1 cellular context compared by ENCODE assay signal in genomic region chr19:11296264-11296663, GRCh38.
TF ChIP-seq lines count a peak whose summit lies in the region.

No MANE protein-coding gene starts in this region.

TF ChIP-seq in HepG2, 621 proteins besides CTCF, POLR2A, EP300 and RAD21:
- TF ChIP-seq ZNF446 (CRISPR knock-in tag; IDR thresholded peaks at IDR 0.05) (no peak), ZNF766 (CRISPR knock-in tag; IDR thresholded peaks at IDR 0.05; ENCODE audit: borderline replicate concordance) (no peak), ATF3 (CRISPR knock-in tag; IDR thresholded peaks at IDR 0.05) (no peak), DNMT3B (CRISPR knock-in tag; conservative IDR thresholded peaks at IDR 0.05) (no peak), CEBPB (IDR thresholded peaks at IDR 0.05; ENCODE audit: borderline replicate concordance, low read depth, low read length) (peak; percentile 39; the same call in 1 of the 2 replicates), ZNF607 (CRISPR knock-in tag; IDR thresholded peaks at IDR 0.05; ENCODE audit: borderline replicate concordance) (no peak), HIC2 (CRISPR knock-in tag; IDR thresholded peaks at IDR 0.05; ENCODE audit: low read depth) (no peak)
